In the genomic region with DNA sequence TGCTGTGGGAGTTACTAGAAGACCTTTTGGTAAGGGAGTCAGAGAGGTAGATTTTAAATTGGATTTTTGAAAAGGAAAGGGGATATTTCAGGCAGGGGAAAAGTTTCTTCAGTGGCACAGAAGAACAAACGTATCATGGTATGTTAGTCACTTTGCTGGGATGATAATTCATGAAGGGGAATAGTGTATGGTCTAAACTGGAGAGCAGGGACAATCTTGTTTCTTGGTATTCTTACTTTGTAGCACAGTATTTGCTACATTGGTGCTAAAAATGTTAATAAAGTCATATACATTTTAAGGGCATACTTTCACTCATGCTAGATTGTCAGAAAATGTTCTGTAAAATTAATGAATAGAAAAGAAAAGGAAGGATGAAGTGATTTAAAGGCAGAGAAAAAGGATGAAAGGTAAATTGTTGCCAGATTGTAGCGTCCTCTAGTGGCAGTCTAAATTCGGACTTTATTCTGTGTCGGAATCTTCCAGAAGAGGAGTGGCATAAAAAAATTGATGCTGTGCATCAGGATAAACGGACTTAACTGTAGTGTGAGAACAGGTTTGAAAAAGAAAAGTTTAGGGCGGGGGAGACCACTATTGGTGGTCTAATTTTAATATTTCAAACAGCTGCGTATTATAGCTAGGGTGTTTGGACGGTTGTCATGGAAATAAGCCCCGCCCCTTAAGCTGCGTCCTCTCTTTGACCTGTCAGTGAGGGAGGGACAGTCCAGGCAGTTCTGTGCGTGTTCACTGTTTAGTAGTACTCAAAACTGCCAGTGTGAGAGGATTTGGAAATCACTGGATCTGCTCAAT, we compare ENCODE assay signal across 8 cellular contexts. TPM values are rescaled to one million over a fixed set of nuclear protein-coding genes. Genes with fewer than 3 reads are reported as not detected.
DNase-seq lines count a peak whose midpoint lies in the region; ATAC-seq and TF ChIP-seq lines count a peak whose summit lies in the region.

A gene with protein sequence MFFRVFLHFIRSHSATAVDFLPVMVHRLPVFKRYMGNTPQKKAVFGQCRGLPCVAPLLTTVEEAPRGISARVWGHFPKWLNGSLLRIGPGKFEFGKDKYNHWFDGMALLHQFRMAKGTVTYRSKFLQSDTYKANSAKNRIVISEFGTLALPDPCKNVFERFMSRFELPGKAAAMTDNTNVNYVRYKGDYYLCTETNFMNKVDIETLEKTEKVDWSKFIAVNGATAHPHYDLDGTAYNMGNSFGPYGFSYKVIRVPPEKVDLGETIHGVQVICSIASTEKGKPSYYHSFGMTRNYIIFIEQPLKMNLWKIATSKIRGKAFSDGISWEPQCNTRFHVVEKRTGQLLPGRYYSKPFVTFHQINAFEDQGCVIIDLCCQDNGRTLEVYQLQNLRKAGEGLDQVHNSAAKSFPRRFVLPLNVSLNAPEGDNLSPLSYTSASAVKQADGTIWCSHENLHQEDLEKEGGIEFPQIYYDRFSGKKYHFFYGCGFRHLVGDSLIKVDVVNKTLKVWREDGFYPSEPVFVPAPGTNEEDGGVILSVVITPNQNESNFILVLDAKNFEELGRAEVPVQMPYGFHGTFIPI (plus strand): TSS at position 724 of the 807 bp plus-strand sequence. CDS start 90 bp downstream, outside the sequence.

- peak; percentile 99 for TF ChIP-seq CTCF in HFFc6 (IDR thresholded peaks at IDR 0.05)
- TF ChIP-seq CTCF in esophagus muscularis mucosa (IDR thresholded peaks at IDR 0.05) = peak; percentile 80 to 90 (median 88)

- no peak for TF ChIP-seq EP300 in esophagus muscularis mucosa (IDR thresholded peaks at IDR 0.05)

- H3K27me3 Mint-ChIP-seq in HFFc6 (ENCODE audit: insufficient read depth) = no peaks in the 10 kb centered on the region
- H3K27me3 Mint-ChIP-seq in activated CD8-positive, alpha-beta memory T cell treated with anti-CD3 and anti-CD28 coated beads, Interleukin-2, amount 10 ng/mL, durations not matched to agents 7 days and 5 days = peaks cover 33% of the 10 kb centered on the region

- H3K4me3 Mint-ChIP-seq in HFFc6 = peak within 1 kb of the TSS; percentile 85
- H3K4me3 Mint-ChIP-seq in activated CD8-positive, alpha-beta memory T cell treated with anti-CD3 and anti-CD28 coated beads, Interleukin-2, amount 10 ng/mL, durations not matched to agents 7 days and 5 days = peak within 1 kb of the TSS; percentile 58

- H3K27ac ChIP-seq in esophagus muscularis mucosa (replicated peaks in 1 of 4) = peak within 1 kb of the TSS; percentile 68 to 80 (median 76)

- peaks cover 3 to 31% (median 27%) of the 10 kb centered on the region in 4 donors for H3K4me1 ChIP-seq in esophagus muscularis mucosa

- no peaks in the 10 kb centered on the region for H3K9me3 ChIP-seq in esophagus muscularis mucosa

- CTCF ChIA-PET in activated CD8-positive, alpha-beta memory T cell treated with anti-CD3 and anti-CD28 coated beads, Interleukin-2, amount 10 ng/mL, durations not matched to agents 7 days and 5 days (lab: Charles Lee) = interaction anchor here (1.1 to 1.3 kb wide), 3 partner anchors 9 to 106 kb away, joined by 3 to 15 read pairs (median 4); no protein-coding TSS in a partner anchor

- no peaks in the 10 kb centered on the region for H3K9me3 Mint-ChIP-seq in HFFc6
- no peaks in the 10 kb centered on the region for H3K9me3 Mint-ChIP-seq in activated CD8-positive, alpha-beta memory T cell treated with anti-CD3 and anti-CD28 coated beads, Interleukin-2, amount 10 ng/mL, durations not matched to agents 7 days and 5 days (ENCODE audit: low read depth)

- TF ChIP-seq POLR2A in esophagus muscularis mucosa (IDR thresholded peaks at IDR 0.05; ENCODE audit: low read depth) = no peak

- peaks cover 40% of the 10 kb centered on the region for H3K4me1 Mint-ChIP-seq in HFFc6 (ENCODE audit: low read depth)
- peaks cover 19% of the 10 kb centered on the region for H3K4me1 Mint-ChIP-seq in activated CD8-positive, alpha-beta memory T cell treated with anti-CD3 and anti-CD28 coated beads, Interleukin-2, amount 10 ng/mL, durations not matched to agents 7 days and 5 days

- peak; percentile 87 for ATAC-seq in activated CD8-positive, alpha-beta memory T cell treated with anti-CD3 and anti-CD28 coated beads, Interleukin-2, amount 10 ng/mL, durations not matched to agents 7 days and 5 days
- ATAC-seq in HG02970 (IDR thresholded peaks at IDR 0.05; ENCODE audit: low FRiP score, unreplicated experiment) = no peak

- peaks cover 0 to 3% (median 0%) of the 10 kb centered on the region in 4 donors for H3K36me3 ChIP-seq in esophagus muscularis mucosa

- intact Hi-C loops in esophagus muscularis mucosa (cut with DNase I) = loop anchor here (2.0 kb wide), 1 partner anchor 60 kb away; no protein-coding TSS in a partner anchor

- no peaks in the 10 kb centered on the region for H3K27me3 ChIP-seq in esophagus muscularis mucosa

- no peaks in the 10 kb centered on the region for H3K36me3 Mint-ChIP-seq in HFFc6 (ENCODE audit: low read depth)
- no peaks in the 10 kb centered on the region for H3K36me3 Mint-ChIP-seq in activated CD8-positive, alpha-beta memory T cell treated with anti-CD3 and anti-CD28 coated beads, Interleukin-2, amount 10 ng/mL, durations not matched to agents 7 days and 5 days

- WGBS in esophagus muscularis mucosa = 2% methylated on average over 11 of the region's 11 CpGs

- peak within 1 kb of the TSS; percentile 95 for H3K27ac Mint-ChIP-seq in HFFc6
- H3K27ac Mint-ChIP-seq in activated CD8-positive, alpha-beta memory T cell treated with anti-CD3 and anti-CD28 coated beads, Interleukin-2, amount 10 ng/mL, durations not matched to agents 7 days and 5 days = no peak within 1 kb of the TSS

- peak within 1 kb of the TSS; percentile 43 to 50 (median 46) for H3K4me3 ChIP-seq in esophagus muscularis mucosa

- DNase-seq in DMS153 (lab: John Stamatoyannopoulos, UW) (peak; percentile 27), HFFc6 (peak; percentile 75), NCI-H2227 treated with DMSO at 0.1 percent for 48 hours (lab: John Stamatoyannopoulos, UW) (peak; percentile 74), esophagus muscularis mucosa (ENCODE audit: extremely low spot score) (peak; percentile 96), middle frontal gyrus (ENCODE audit: extremely low spot score, low spot score) (peak; percentile 60)
- peak; percentile 62 for DNase-seq in activated CD8-positive, alpha-beta memory T cell treated with anti-CD3 and anti-CD28 coated beads, Interleukin-2, amount 10 ng/mL, durations not matched to agents 7 days and 5 days
- DNase-seq in stimulated activated CD8-positive, alpha-beta memory T cell treated with anti-CD3 and anti-CD28 coated beads, Interleukin-7, amount 100 ng/mL, for 4 hours (ENCODE audit: low read depth in 2 of 2) = peak; percentile 8 to 9

RNA-seq across cellular contexts. Expression of the gene that starts here (rescaled TPM):
- 1 to 10 TPM in 5 of 6 experiments, under 1 TPM in 1; 0.83 to 2.0 (median 1.3) TPM for total RNA-seq in HFFc6 (2021; fragmentation: NEBNext Ultra II Directional; extraction: Animal tissue kit (Norgen Biotek cat#: 25700))
- 1 to 10 TPM; 1.3 to 2.3 TPM for total RNA-seq in activated CD8-positive, alpha-beta memory T cell treated with anti-CD3 and anti-CD28 coated beads, Interleukin-2, amount 10 ng/mL, durations not matched to agents 7 days and 5 days
- 10 to 100 TPM in 1 of 4 donors, 1 to 10 TPM in 3; 1.4 to 11.6 (median 3.1) TPM for total RNA-seq in esophagus muscularis mucosa

Comparison
In these comparisons a context has a peak if more than half of its experiments do, and no peak if none do; other contexts are left out.
1. DNase-seq: peak in every context shown above with its lines; median percentile 96 in esophagus muscularis mucosa; 75 in HFFc6; 74 in NCI-H2227 treated with DMSO at 0.1 percent for 48 hours; 62 in activated CD8-positive, alpha-beta memory T cell treated with anti-CD3 and anti-CD28 coated beads, Interleukin-2, amount 10 ng/mL, durations not matched to agents 7 days and 5 days; 60 in middle frontal gyrus; 27 in DMS153; 8 in stimulated activated CD8-positive, alpha-beta memory T cell treated with anti-CD3 and anti-CD28 coated beads, Interleukin-7, amount 100 ng/mL, for 4 hours.